In genomic region chr5:119694284-119694683, GRCh38 we compare ENCODE assay signal across 32 cellular contexts.
DNase-seq lines count a peak whose midpoint lies in the region; ATAC-seq, FAIRE-seq and TF ChIP-seq lines count a peak whose summit lies in the region.
"Had no signal": no experiment of that assay in that cellular context is flagged by ENCODE, and none has a peak within 500 bp of the region (broad histone marks: within the 10 kb centered on the region; RNA-seq: fewer than 3 reads in every experiment).

No MANE protein-coding gene starts in this region.

- H3K27ac ChIP-seq in GM12878 (ENCODE audit: control insufficient read depth, insufficient read depth) = no peak overlapping the region
- H3K27ac ChIP-seq in HepG2 (ENCODE audit: extremely low read length, insufficient read depth, low read length) = no peak overlapping the region
- H3K27ac ChIP-seq: brain microvascular endothelial cell, gastroesophageal sphincter, GM23248, parathyroid adenoma had no signal

- H3K9me3 ChIP-seq in GM12878 (replicated peaks; ENCODE audit: control insufficient read depth, insufficient read depth, low read length) = no peaks in the 10 kb centered on the region; the same call in 2 of the 3 replicates
- H3K9me3 ChIP-seq in HepG2 (ENCODE audit: low read length) = no peaks in the 10 kb centered on the region; the same call in 1 of the 2 replicates

- no peak overlapping the region for H3K4me3 ChIP-seq in GM12878
- no peak overlapping the region for H3K4me3 ChIP-seq in HepG2 (replicated peaks in 1 of 3; ENCODE audit: insufficient read depth in 1 of 3, low read depth in 2 of 3, low read length in 3 of 3)
- H3K4me3 ChIP-seq: gastroesophageal sphincter, GM23248, smooth muscle cell had no signal

- no peak for TF ChIP-seq RAD21 in GM12878 (IDR thresholded peaks at IDR 0.05; ENCODE audit: insufficient read depth, low read depth, low read length)
- no peak for TF ChIP-seq RAD21 in HepG2 (CRISPR knock-in tag; IDR thresholded peaks at IDR 0.05)

- H3K27me3 ChIP-seq in GM12878 (replicated peaks in 1 of 2; ENCODE audit: control insufficient read depth in 2 of 2, insufficient read depth in 2 of 2, low read length in 1 of 2) (no peaks in the 10 kb centered on the region), HepG2 (ENCODE audit: control insufficient read depth in 1 of 2, insufficient read depth in 2 of 2, low read length in 2 of 2) (no peaks in the 10 kb centered on the region)
- H3K27me3 ChIP-seq: brain microvascular endothelial cell, gastroesophageal sphincter had no signal

- SMC1A ChIA-PET in GM12878 (lab: Charles Lee; ENCODE audit: uncharacterized antibody, unreplicated experiment) = interaction anchor here (0.5 kb wide), 1 partner anchor 153 kb away, joined by 3 read pairs; no protein-coding TSS in a partner anchor

- TF ChIP-seq POLR2A in GM12878 (IDR thresholded peaks at IDR 0.05; ENCODE audit: low read depth, low read length) (no peak), HepG2 (IDR thresholded peaks at IDR 0.05; ENCODE audit: insufficient read depth in 1 of 2, low read depth in 2 of 2, low read length in 2 of 2) (no peak)

- FAIRE-seq in GM12878 (lab: Jason Lieb, UNC) = no peak
- no peak for FAIRE-seq in HepG2 (lab: Jason Lieb, UNC)
- FAIRE-seq: GM19239 had no signal

- no peak for DNase-seq in GM12878 (ENCODE audit: low read depth, low spot score)
- no peak for DNase-seq in COLO668 (lab: John Stamatoyannopoulos, UW; ENCODE audit: unreplicated experiment)
- DNase-seq in HepG2 (ENCODE audit: low spot score) = no peak
- no peak for DNase-seq in CD14-positive monocyte (ENCODE audit: low spot score)
- DNase-seq: activated CD4-positive, alpha-beta T cell treated with anti-CD3 and anti-CD28 coated beads, Interleukin-2, amount 50 U/mL, for 4 hours; activated CD4-positive, CD25-positive, alpha-beta regulatory T cell; activated naive CD4-positive, alpha-beta T cell treated with anti-CD3 and anti-CD28 coated beads, Interleukin-2, amount 10 ng/mL, durations not matched to agents 7 days and 5 days; amniotic stem cell; brain microvascular endothelial cell; Caco-2; DND-41; GM23248; hypothalamus; immature natural killer cell; NCI-H1105 treated with DMSO at 0.1 percent for 48 hours; NCI-H1930; NCI-H526 treated with DMSO at 0.1 percent for 48 hours; SHP77; stimulated activated CD4-positive, alpha-beta T cell treated with anti-CD3 and anti-CD28 coated beads, Interleukin-1b, Interleukin-23, amount 100 ng/mL, for 48 hours; trophoblast cell had no signal

- in situ Hi-C loops in GM12878 (cut with MboI) (no loop called here), HepG2 (cut with HindIII; ENCODE audit: extremely low pct_ligation_motif_present, low pct_unique_long_range_greater_than_20kb) (no loop called here)

- H3K4me2 ChIP-seq in GM12878 (ENCODE audit: control insufficient read depth, insufficient read depth) (no peak overlapping the region), HepG2 (ENCODE audit: low read depth, low read length) (no peak overlapping the region)
- H3K4me2 ChIP-seq: smooth muscle cell had no signal

- H3K4me1 Mint-ChIP-seq in CD14-positive monocyte = no peaks in the 10 kb centered on the region
- H3K4me1 Mint-ChIP-seq: activated naive CD4-positive, alpha-beta T cell treated with anti-CD3 and anti-CD28 coated beads, Interleukin-2, amount 10 ng/mL, durations not matched to agents 7 days and 5 days; immature natural killer cell; memory B cell; neural crest cell had no signal

- H2AFZ ChIP-seq in GM12878 (ENCODE audit: control insufficient read depth, low read depth, low read length) (no peak overlapping the region), HepG2 (ENCODE audit: low read length) (no peak overlapping the region)
- H2AFZ ChIP-seq: GM23248, parathyroid adenoma had no signal

- POLR2A ChIA-PET in GM12878 (lab: Charles Lee) (no interaction called here), HepG2 (lab: Yijun Ruan, JAX) (no interaction called here)

- peaks cover 3 to 17% (median 8%) of the 10 kb centered on the region in 7 donors for H3K9me3 Mint-ChIP-seq in CD14-positive monocyte
- H3K9me3 Mint-ChIP-seq: activated T-helper 1 cell treated with anti-CD3 and anti-CD28 coated beads, Interleukin-12 subunit alpha, Interleukin-12 subunit beta, Interleukin-2, Interleukin-4 antibody, amounts not matched to agents 30 ng/mL and 10 ng/mL and 1 ng/mL, durations not matched to agents 14 hours and 24 hours and 36 hours had no signal

- intact Hi-C loops in GM12878 (cut with micrococcal nuclease; ENCODE audit: unreplicated experiment) = no loop called here
- intact Hi-C loops in HepG2 (cut with micrococcal nuclease; ENCODE audit: unreplicated experiment) = no loop called here
- intact Hi-C loops in CD14-positive monocyte (cut with micrococcal nuclease) = no loop called here

- RAD21 ChIA-PET in GM12878 (lab: Charles Lee; ENCODE audit: unreplicated experiment) = no interaction called here

- H3K9ac ChIP-seq in GM12878 (ENCODE audit: control insufficient read depth, insufficient read depth, low read length) (no peak overlapping the region), HepG2 (ENCODE audit: insufficient read depth, low read depth, low read length) (no peak overlapping the region)
- H3K9ac ChIP-seq: GM23248, parathyroid adenoma had no signal

- H3K79me2 ChIP-seq in GM12878 (ENCODE audit: control insufficient read depth, insufficient read depth, low read length) = no peaks in the 10 kb centered on the region
- no peaks in the 10 kb centered on the region for H3K79me2 ChIP-seq in HepG2 (ENCODE audit: insufficient read depth, low read length)
- H3K79me2 ChIP-seq: parathyroid adenoma had no signal

- H3K4me1 ChIP-seq in GM12878 (ENCODE audit: control insufficient read depth, insufficient read depth, low read length) (no peaks in the 10 kb centered on the region), HepG2 (ENCODE audit: insufficient read depth, low read length) (no peaks in the 10 kb centered on the region)
- H3K4me1 ChIP-seq: Caco-2, gastroesophageal sphincter, parathyroid adenoma had no signal

- H4K20me1 ChIP-seq in GM12878 (ENCODE audit: control insufficient read depth, insufficient read depth) (no peaks in the 10 kb centered on the region), HepG2 (ENCODE audit: insufficient read depth, low read length) (no peaks in the 10 kb centered on the region)

- 7% methylated on average over 3 of the region's 3 CpGs for WGBS in GM12878 (ENCODE audit: insufficient coverage, insufficient replicate concordance, low lambda C conversion rate, missing lambda C conversion rate)
- WGBS in HepG2 (ENCODE audit: low lambda C conversion rate) = 2% methylated on average over 3 of the region's 3 CpGs

- ATAC-seq in GM18858 (IDR thresholded peaks at IDR 0.05; ENCODE audit: unreplicated experiment) (peak; percentile 72), GM21786 (IDR thresholded peaks at IDR 0.05; ENCODE audit: unreplicated experiment) (peak; percentile 50), HG03159 (IDR thresholded peaks at IDR 0.05; ENCODE audit: unreplicated experiment) (peak; percentile 76), GM12878 (no peak; the same call in 2 of the 3 replicates), HG02588 (IDR thresholded peaks at IDR 0.05; ENCODE audit: unreplicated experiment) (no peak), HepG2 (no peak)
- ATAC-seq: gastroesophageal sphincter, Panc1 had no signal

- TF ChIP-seq EP300 in GM12878 (IDR thresholded peaks at IDR 0.05; ENCODE audit: borderline replicate concordance in 1 of 2, control insufficient read depth in 1 of 2, low read depth in 2 of 2, low read length in 2 of 2) (no peak), HepG2 (IDR thresholded peaks at IDR 0.05; ENCODE audit: low read depth in 2 of 2, low read length in 2 of 2) (no peak), HepG2 (CRISPR knock-in tag; IDR thresholded peaks at IDR 0.05; ENCODE audit: borderline replicate concordance) (no peak)

- BruUV-seq in GM12878 (replicated peaks; lab: Mats Ljungman, UMichigan) (no TSS peak), HepG2 (replicated peaks; lab: Mats Ljungman, UMichigan) (no TSS peak)

- H3K36me3 Mint-ChIP-seq in CD14-positive monocyte = no peaks in the 10 kb centered on the region
- H3K36me3 Mint-ChIP-seq: activated naive CD4-positive, alpha-beta T cell treated with anti-CD3 and anti-CD28 coated beads, Interleukin-2, amount 10 ng/mL, durations not matched to agents 7 days and 5 days had no signal

- no peaks in the 10 kb centered on the region for H3K36me3 ChIP-seq in GM12878 (ENCODE audit: control insufficient read depth in 2 of 2, insufficient read depth in 2 of 2, low read length in 1 of 2)
- H3K36me3 ChIP-seq in HepG2 (replicated peaks in 1 of 2; ENCODE audit: control insufficient read depth in 1 of 2, insufficient read depth in 2 of 2, low read length in 2 of 2) = no peaks in the 10 kb centered on the region
- H3K36me3 ChIP-seq: brain microvascular endothelial cell, gastroesophageal sphincter had no signal

- H3K27ac Mint-ChIP-seq in CD14-positive monocyte = no peak overlapping the region
- H3K27ac Mint-ChIP-seq: activated naive CD4-positive, alpha-beta T cell treated with anti-CD3 and anti-CD28 coated beads, Interleukin-2, amount 10 ng/mL, durations not matched to agents 7 days and 5 days; activated T-helper 1 cell treated with anti-CD3 and anti-CD28 coated beads, Interleukin-12 subunit alpha, Interleukin-12 subunit beta, Interleukin-2, Interleukin-4 antibody, amounts not matched to agents 30 ng/mL and 10 ng/mL and 1 ng/mL, durations not matched to agents 14 hours and 24 hours and 36 hours; immature natural killer cell; memory B cell had no signal

- H3K27me3 Mint-ChIP-seq in CD14-positive monocyte (ENCODE audit: low read depth in 3 of 3) = peaks cover 0 to 5% (median 0%) of the 10 kb centered on the region in 3 donors
- H3K27me3 Mint-ChIP-seq: activated naive CD4-positive, alpha-beta T cell treated with anti-CD3 and anti-CD28 coated beads, Interleukin-2, amount 10 ng/mL, durations not matched to agents 7 days and 5 days had no signal

- TF ChIP-seq CTCF in GM12878 (IDR thresholded peaks at IDR 0.05 in 2 of 3, conservative IDR thresholded peaks at IDR 0.05 in 1 of 3; ENCODE audit: control insufficient read depth in 2 of 3, extremely low read depth in 1 of 3, insufficient read depth in 1 of 3, low read depth in 3 of 3, low read length in 3 of 3) = no peak
- TF ChIP-seq CTCF in HepG2 (CRISPR knock-in tag; IDR thresholded peaks at IDR 0.05) = no peak
- no peak for TF ChIP-seq CTCF in CD14-positive monocyte (IDR thresholded peaks at IDR 0.05)

- H3K4me3 Mint-ChIP-seq in CD14-positive monocyte = no peak overlapping the region
- H3K4me3 Mint-ChIP-seq: activated naive CD4-positive, alpha-beta T cell treated with anti-CD3 and anti-CD28 coated beads, Interleukin-2, amount 10 ng/mL, durations not matched to agents 7 days and 5 days; activated T-helper 1 cell treated with anti-CD3 and anti-CD28 coated beads, Interleukin-12 subunit alpha, Interleukin-12 subunit beta, Interleukin-2, Interleukin-4 antibody, amounts not matched to agents 30 ng/mL and 10 ng/mL and 1 ng/mL, durations not matched to agents 14 hours and 24 hours and 36 hours; immature natural killer cell; memory B cell; neural crest cell had no signal

- CTCF ChIA-PET in GM12878 (lab: Yijun Ruan, JAX) = interaction anchor here (0.6 kb wide), 1 partner anchor 885 kb away, joined by 3 read pairs; no protein-coding TSS in a partner anchor
- CTCF ChIA-PET in HepG2 (lab: Yijun Ruan, JAX; ENCODE audit: low intra/inter-chr PET ratio, low total read pairs) = no interaction called here

TF ChIP-seq in HepG2, 621 proteins besides CTCF, POLR2A, EP300 and RAD21 (continues in another document):
- TF ChIP-seq ZBTB3 (CRISPR knock-in tag; IDR thresholded peaks at IDR 0.05; ENCODE audit: borderline replicate concordance, low read depth) = no peak

Comparison
In these comparisons a context has a peak if more than half of its experiments do, and no peak if none do; other contexts are left out.
1. ATAC-seq: peak in GM18858 (single experiment), GM21786 (single experiment) and HG03159 (single experiment); none in GM12878 (single experiment), HG02588 (single experiment) and HepG2 (single experiment).